ENCODE assay signal across 17 cellular contexts in the genomic region with DNA sequence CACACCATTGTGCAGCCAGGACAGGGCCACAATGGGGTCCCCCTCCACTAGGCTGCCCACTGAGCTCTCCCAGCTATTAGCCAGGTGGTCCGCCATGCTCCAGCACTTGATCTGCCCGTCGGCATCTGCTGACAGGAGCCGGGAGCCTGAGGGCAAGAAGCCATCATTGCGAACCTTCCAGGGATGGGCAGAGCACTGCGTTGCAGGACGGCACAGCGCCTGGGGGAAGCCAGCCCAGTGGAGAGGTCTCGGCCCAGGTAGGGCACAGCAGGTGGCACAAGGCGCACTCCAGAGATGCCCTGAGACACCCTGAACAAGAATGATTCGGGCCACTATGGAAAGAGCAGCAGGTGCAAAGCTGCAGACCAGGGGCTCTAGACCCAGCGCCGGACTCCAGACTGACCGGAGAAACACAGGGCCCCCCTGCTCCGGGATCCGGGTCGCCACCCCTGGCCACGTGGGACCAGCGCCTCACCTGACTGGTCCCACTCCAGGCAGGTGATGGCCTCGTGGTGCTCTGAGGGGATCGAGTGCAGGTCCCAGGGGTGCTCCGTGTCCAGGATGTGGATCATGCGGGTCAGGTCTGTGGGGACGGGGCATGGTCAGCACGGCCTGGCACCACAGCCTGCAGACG. TPM values are rescaled to one million over a fixed set of nuclear protein-coding genes. Genes with fewer than 3 reads are reported as not detected.
"Had no signal": no experiment of that assay in that cellular context is flagged by ENCODE, and none has a peak within 500 bp of the region (broad histone marks: within the 10 kb centered on the region; RNA-seq: fewer than 3 reads in every experiment).

No MANE protein-coding gene starts in this region.

- H2AFZ ChIP-seq: hepatocyte had no signal

- H3K4me1 Mint-ChIP-seq: endodermal cell had no signal

- ATAC-seq: left cardiac atrium, lower lobe of right lung had no signal

- H3K9me3 Mint-ChIP-seq: activated T-helper 2 cell treated with anti-CD3 and anti-CD28 coated beads, Interferon-gamma antibody, Interleukin-2, Interleukin-4, amounts not matched to agents 10 μg/mL and 5 μg/mL and 100 μg/mL, durations not matched to agents 14 hours and 24 hours and 36 hours; central memory CD8-positive, alpha-beta T cell; endodermal cell had no signal

- H3K27me3 Mint-ChIP-seq: central memory CD8-positive, alpha-beta T cell had no signal

- H3K27ac ChIP-seq: colonic mucosa, epithelial cell of prostate, hepatocyte, lower lobe of right lung, SJSA1, thyroid gland had no signal

- H3K4me3 Mint-ChIP-seq: endodermal cell had no signal

- H3K9me3 ChIP-seq: colonic mucosa, lower lobe of right lung, SJSA1, thyroid gland had no signal

- H3K4me2 ChIP-seq: hepatocyte had no signal

- H3K4me3 ChIP-seq: colonic mucosa, hepatocyte, lower lobe of right lung, SJSA1, thyroid gland had no signal

- H3K4me1 ChIP-seq: SJSA1 had no signal

- H3K27ac Mint-ChIP-seq: activated T-helper 2 cell treated with anti-CD3 and anti-CD28 coated beads, Interferon-gamma antibody, Interleukin-2, Interleukin-4, amounts not matched to agents 10 μg/mL and 5 μg/mL and 100 μg/mL, durations not matched to agents 14 hours and 24 hours and 36 hours; endodermal cell had no signal

- DNase-seq: aorta; colonic mucosa; endodermal cell; foreskin fibroblast; left cardiac atrium; lower lobe of right lung; midbrain; posterior cingulate gyrus; stimulated activated CD4-positive, alpha-beta T cell treated with anti-CD3 and anti-CD28 coated beads, Interleukin-2, amount 100 ng/mL, for 24 hours; thyroid gland had no signal

RNA-seq across cellular contexts. Expression of a gene that starts 3.5 kb away (rescaled TPM):
- total RNA-seq: activated T-helper 2 cell treated with anti-CD3 and anti-CD28 coated beads, Interferon-gamma antibody, Interleukin-2, Interleukin-4, amounts not matched to agents 10 μg/mL and 5 μg/mL and 100 μg/mL, durations not matched to agents 14 hours and 24 hours and 36 hours; aorta; colonic mucosa; endodermal cell; glomerular endothelial cell; hepatocyte; left cardiac atrium; lower lobe of right lung; SJSA1; subcutaneous adipose tissue; thyroid gland had no signal

RNA-seq across cellular contexts. Expression of a gene that starts 27.4 kb away (rescaled TPM):
- total RNA-seq: aorta, left cardiac atrium, lower lobe of right lung, SJSA1, subcutaneous adipose tissue, thyroid gland had no signal
